ENCODE assay signal across 8 cellular contexts in genomic region chr17:48153711-48154642, GRCh38. TPM values are rescaled to one million over a fixed set of nuclear protein-coding genes. Genes with fewer than 3 reads are reported as not detected.
DNase-seq lines count a peak whose midpoint lies in the region; TF ChIP-seq lines count a peak whose summit lies in the region.

No MANE protein-coding gene starts in this region.

- peak; percentile 63 for DNase-seq in A172 (ENCODE audit: low spot score)
- DNase-seq in GM10266 (ENCODE audit: extremely low spot score) = no peak
- peak; percentile 63 for DNase-seq in NCI-H2196 (lab: John Stamatoyannopoulos, UW; ENCODE audit: unreplicated experiment)
- peak; percentile 68 for DNase-seq in astrocyte of the spinal cord (ENCODE audit: low read depth, low spot score)
- peak; percentile 71 for DNase-seq in mesendoderm
- DNase-seq in ascending aorta (ENCODE audit: low spot score in 2 of 2) = no peak
- no peak for DNase-seq in suprapubic skin (ENCODE audit: low spot score in 2 of 2)
- DNase-seq in activated CD4-positive, CD25-positive, alpha-beta regulatory T cell (lab: John Stamatoyannopoulos, UW) = no peak

- H3K4me1 ChIP-seq in mesendoderm (ENCODE audit: control insufficient read depth, low read depth, low read length) (no peaks in the 10 kb centered on the region), ascending aorta (no peaks in the 10 kb centered on the region), suprapubic skin (no peaks in the 10 kb centered on the region)

- no peak overlapping the region for H3K18ac ChIP-seq in mesendoderm (ENCODE audit: low read length)

- no peak overlapping the region for H3K23ac ChIP-seq in mesendoderm (ENCODE audit: low read length)

- H3K56ac ChIP-seq in mesendoderm (ENCODE audit: low read length) = no peak overlapping the region

- H3K36me3 ChIP-seq in mesendoderm (ENCODE audit: control insufficient read depth, insufficient read depth, low read length) (no peaks in the 10 kb centered on the region), ascending aorta (no peaks in the 10 kb centered on the region), suprapubic skin (no peaks in the 10 kb centered on the region)

- TF ChIP-seq CTCF in GM10266 (IDR thresholded peaks at IDR 0.05; ENCODE audit: control insufficient read depth, insufficient read depth, low read depth, missing control alignments) (peak; percentile 24), astrocyte of the spinal cord (IDR thresholded peaks at IDR 0.05; ENCODE audit: low read depth, low read length) (peak; percentile 69), ascending aorta (IDR thresholded peaks at IDR 0.05) (peak in 1 of 3 experiments; percentile 25), suprapubic skin (IDR thresholded peaks at IDR 0.05) (no peak)

- H3K79me2 ChIP-seq in mesendoderm (ENCODE audit: control insufficient read depth, insufficient read depth, low read length) = no peaks in the 10 kb centered on the region

- no peak overlapping the region for H3K9ac ChIP-seq in mesendoderm (ENCODE audit: low read length)

- H4K8ac ChIP-seq in mesendoderm (ENCODE audit: low read depth, low read length) = no peak overlapping the region

- in situ Hi-C loops in astrocyte of the spinal cord (cut with HindIII; ENCODE audit: low sequenced_read_pairs) = no loop called here

- H2BK120ac ChIP-seq in mesendoderm (ENCODE audit: low read depth, low read length) = no peak overlapping the region

- TF ChIP-seq EP300 in suprapubic skin (IDR thresholded peaks at IDR 0.05) = no peak

- H4K5ac ChIP-seq in mesendoderm (ENCODE audit: low read length) = no peak overlapping the region

- H3K27me3 ChIP-seq in mesendoderm (ENCODE audit: insufficient read depth, low read length, poor library complexity) (no peaks in the 10 kb centered on the region), ascending aorta (no peaks in the 10 kb centered on the region), suprapubic skin (peaks cover 61% of the 10 kb centered on the region)

- intact Hi-C loops in ascending aorta (cut with DNase I) = no loop called here

- TF ChIP-seq POLR2A in suprapubic skin (IDR thresholded peaks at IDR 0.05) = no peak

- H3K4me2 ChIP-seq in mesendoderm (ENCODE audit: low read length) = no peak overlapping the region

- H3K4me3 ChIP-seq in astrocyte of the spinal cord (ENCODE audit: low read depth, low read length) = no peak overlapping the region
- no peak overlapping the region for H3K4me3 ChIP-seq in mesendoderm (ENCODE audit: low read length)
- no peak overlapping the region for H3K4me3 ChIP-seq in ascending aorta
- no peak overlapping the region for H3K4me3 ChIP-seq in suprapubic skin

- H3K4ac ChIP-seq in mesendoderm (ENCODE audit: low read depth, low read length) = no peak overlapping the region

- no CpG with 5 or more reads among the region's 8 CpGs for WGBS in mesendoderm (ENCODE audit: extremely low coverage, insufficient coverage, low lambda C conversion rate)
- WGBS in suprapubic skin = 73% methylated on average over 8 of the region's 8 CpGs

- no peak overlapping the region for H3K27ac ChIP-seq in mesendoderm (ENCODE audit: low read depth, low read length)
- H3K27ac ChIP-seq in ascending aorta = no peak overlapping the region
- no peak overlapping the region for H3K27ac ChIP-seq in suprapubic skin

- H2AK5ac ChIP-seq in mesendoderm (ENCODE audit: low read length) = no peak overlapping the region

- H3K79me1 ChIP-seq in mesendoderm (ENCODE audit: low read length) = no peaks in the 10 kb centered on the region

- no peak overlapping the region for H2BK15ac ChIP-seq in mesendoderm (replicated peaks; ENCODE audit: low read depth)

- H3K9me3 ChIP-seq in ascending aorta (no peaks in the 10 kb centered on the region), suprapubic skin (no peaks in the 10 kb centered on the region)

- H2BK5ac ChIP-seq in mesendoderm (ENCODE audit: low read length) = no peak overlapping the region

RNA-seq across cellular contexts. Expression of gene SNX11, which starts 46.4 kb away (rescaled TPM):
- 15.1 and 24.8 TPM in 2 replicates for total RNA-seq in A172 (2014; rRNA removed; shearing (Covaris generic))
- polyA plus RNA-seq in mesendoderm (2013, experiment 1 of 2) = 10.0 TPM
- polyA plus RNA-seq in mesendoderm (2013, experiment 2 of 2) = 10.2 TPM
- total RNA-seq in ascending aorta = 6.6 TPM
- 10 to 100 TPM in 3 of 4 donors, 1 to 10 TPM in 1; 8.4 to 16.4 (median 13.1) TPM for total RNA-seq in suprapubic skin

RNA-seq across cellular contexts. Expression of gene CBX1, which starts 52.7 kb away (rescaled TPM):
- total RNA-seq in A172 (2014; rRNA removed; shearing (Covaris generic)) = 164 and 188 TPM in 2 replicates
- polyA plus RNA-seq in mesendoderm (2013, experiment 1 of 2) = 127 TPM
- 125 TPM for polyA plus RNA-seq in mesendoderm (2013, experiment 2 of 2)
- total RNA-seq in ascending aorta (20.2 TPM), suprapubic skin (10 to 100 TPM; 18.4 to 27.5 (median 22.3) TPM)

Comparison
In these comparisons a context has a peak if more than half of its experiments do, and no peak if none do; other contexts are left out.
1. DNase-seq: peak in A172 (single experiment), NCI-H2196 (single experiment), astrocyte of the spinal cord (single experiment) and mesendoderm (single experiment); none in GM10266 (single experiment), ascending aorta (0 of 2), suprapubic skin (0 of 2) and activated CD4-positive, CD25-positive, alpha-beta regulatory T cell (0 of 4).
2. CTCF ChIP-seq: peak in GM10266 (single experiment) and astrocyte of the spinal cord (single experiment); none in suprapubic skin (0 of 2).